ENCODE assay signal across 19 cellular contexts in the genomic region with DNA sequence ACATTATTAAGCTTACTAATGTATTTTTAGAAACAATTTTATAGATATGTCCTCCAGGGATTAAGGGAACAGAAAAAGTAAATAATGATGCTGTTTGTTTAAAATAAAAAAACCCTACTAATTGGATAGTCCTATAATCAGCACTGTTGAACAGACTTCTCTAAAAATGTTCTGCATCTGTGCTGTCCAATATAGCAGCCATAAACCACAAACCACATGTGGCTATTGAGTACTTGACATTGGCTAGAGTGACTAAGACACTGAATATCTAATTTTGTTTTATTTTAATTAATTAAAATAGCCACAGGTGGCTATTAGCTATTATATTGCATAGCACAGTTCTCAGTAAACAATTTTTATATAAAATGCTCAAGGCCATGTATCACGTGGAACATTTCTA.
"Had no signal": no experiment of that assay in that cellular context is flagged by ENCODE, and none has a peak within 500 bp of the region (broad histone marks: within the 10 kb centered on the region; RNA-seq: fewer than 3 reads in every experiment).

No MANE protein-coding gene starts in this region.

- H3K36me3 ChIP-seq: heart left ventricle, right lobe of liver, spleen, tibial artery, upper lobe of left lung, uterus had no signal

- H3K27ac ChIP-seq: heart left ventricle, psoas muscle, right lobe of liver, spleen, tibial artery, upper lobe of left lung, uterus had no signal

- H3K4me1 ChIP-seq: heart left ventricle, psoas muscle, right lobe of liver, spleen, upper lobe of left lung, uterus had no signal

- DNase-seq: effector CD4-positive, alpha-beta T cell; foreskin melanocyte; heart left ventricle; hypothalamus; kidney glomerular epithelial cell; mesendoderm; naive thymus-derived CD4-positive, alpha-beta T cell; nephron progenitor cell; psoas muscle; retina; right lobe of liver; spleen; stimulated activated CD4-positive, alpha-beta T cell treated with anti-CD3 and anti-CD28 coated beads, Interleukin-15, amount 100 ng/mL, for 24 hours; stimulated activated CD4-positive, alpha-beta T cell treated with anti-CD3 and anti-CD28 coated beads, Interleukin-1b, Interleukin-23, amount 100 ng/mL, for 48 hours; stimulated activated CD4-positive, alpha-beta T cell treated with anti-CD3 and anti-CD28 coated beads, Interleukin-4, amount 100 ng/mL, for 24 hours; tibial artery; upper lobe of left lung; uterus had no signal

- H3K9me3 ChIP-seq: psoas muscle, right lobe of liver, tibial artery, upper lobe of left lung, uterus had no signal

- H3K4me3 ChIP-seq: heart left ventricle, psoas muscle, right lobe of liver, spleen, tibial artery, upper lobe of left lung, uterus had no signal

- H3K27me3 ChIP-seq: heart left ventricle, right lobe of liver, spleen, tibial artery, upper lobe of left lung, uterus had no signal

- ATAC-seq: heart left ventricle; naive thymus-derived CD4-positive, alpha-beta T cell; psoas muscle; right lobe of liver; stimulated activated memory B cell treated with anti-CD40 and anti-IgM and Interleukin-4, amounts not matched to agents 10 μg/mL and 1 μg/mL and 100 μg/mL, for 72 hours had no signal
